2 cellular contexts compared by ENCODE assay signal in the genomic region with DNA sequence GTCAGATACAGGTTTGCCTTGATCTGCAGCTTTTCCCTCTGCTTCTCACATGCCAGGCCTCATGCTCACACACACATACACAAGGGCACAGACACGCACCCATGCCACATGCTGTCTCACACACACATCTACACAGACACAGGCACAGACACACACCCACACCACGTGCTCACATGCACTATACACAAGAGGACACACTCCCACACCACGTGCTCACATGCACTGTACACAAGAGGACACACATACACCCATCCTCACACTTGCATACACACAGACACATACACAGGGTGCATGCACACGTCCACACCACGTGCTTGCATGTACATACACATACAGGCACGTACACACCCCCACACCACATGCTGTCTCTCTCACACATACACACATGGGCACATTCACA.
TF ChIP-seq lines count a peak whose summit lies in the region.

No MANE protein-coding gene starts in this region.

TF ChIP-seq in HepG2, 621 proteins besides CTCF, POLR2A, EP300 and RAD21 (continues in another document):
- TF ChIP-seq SMAD3 (CRISPR knock-in tag; IDR thresholded peaks at IDR 0.05) (no peak), MYC (CRISPR knock-in tag; IDR thresholded peaks at IDR 0.05; ENCODE audit: borderline replicate concordance) (peak; percentile 19; the same call in 1 of the 2 replicates), NFIB (CRISPR knock-in tag; IDR thresholded peaks at IDR 0.05; ENCODE audit: borderline replicate concordance) (no peak), SP2 (CRISPR knock-in tag; IDR thresholded peaks at IDR 0.05) (no peak), ETV6 (CRISPR knock-in tag; conservative IDR thresholded peaks at IDR 0.05) (no peak), HES4 (CRISPR knock-in tag; IDR thresholded peaks at IDR 0.05; ENCODE audit: borderline replicate concordance) (no peak), ZNF616 (CRISPR knock-in tag; IDR thresholded peaks at IDR 0.05; ENCODE audit: low read depth) (no peak), EZH2 (conservative IDR thresholded peaks at IDR 0.05; ENCODE audit: low read depth, low read length) (no peak), KDM4B (CRISPR knock-in tag; IDR thresholded peaks at IDR 0.05) (no peak), ZFX (CRISPR knock-in tag; IDR thresholded peaks at IDR 0.05; ENCODE audit: low read depth) (no peak), IKZF1 (IDR thresholded peaks at IDR 0.05) (no peak), ELF4 (CRISPR knock-in tag; IDR thresholded peaks at IDR 0.05; ENCODE audit: borderline replicate concordance) (no peak), DMAP1 (CRISPR knock-in tag; IDR thresholded peaks at IDR 0.05) (no peak)
- TF ChIP-seq, protein P1, sequence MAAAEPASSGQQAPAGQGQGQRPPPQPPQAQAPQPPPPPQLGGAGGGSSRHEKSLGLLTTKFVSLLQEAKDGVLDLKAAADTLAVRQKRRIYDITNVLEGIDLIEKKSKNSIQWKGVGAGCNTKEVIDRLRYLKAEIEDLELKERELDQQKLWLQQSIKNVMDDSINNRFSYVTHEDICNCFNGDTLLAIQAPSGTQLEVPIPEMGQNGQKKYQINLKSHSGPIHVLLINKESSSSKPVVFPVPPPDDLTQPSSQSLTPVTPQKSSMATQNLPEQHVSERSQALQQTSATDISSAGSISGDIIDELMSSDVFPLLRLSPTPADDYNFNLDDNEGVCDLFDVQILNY (CRISPR knock-in tag; conservative IDR thresholded peaks at IDR 0.05) = no peak
- TF ChIP-seq, protein P2, sequence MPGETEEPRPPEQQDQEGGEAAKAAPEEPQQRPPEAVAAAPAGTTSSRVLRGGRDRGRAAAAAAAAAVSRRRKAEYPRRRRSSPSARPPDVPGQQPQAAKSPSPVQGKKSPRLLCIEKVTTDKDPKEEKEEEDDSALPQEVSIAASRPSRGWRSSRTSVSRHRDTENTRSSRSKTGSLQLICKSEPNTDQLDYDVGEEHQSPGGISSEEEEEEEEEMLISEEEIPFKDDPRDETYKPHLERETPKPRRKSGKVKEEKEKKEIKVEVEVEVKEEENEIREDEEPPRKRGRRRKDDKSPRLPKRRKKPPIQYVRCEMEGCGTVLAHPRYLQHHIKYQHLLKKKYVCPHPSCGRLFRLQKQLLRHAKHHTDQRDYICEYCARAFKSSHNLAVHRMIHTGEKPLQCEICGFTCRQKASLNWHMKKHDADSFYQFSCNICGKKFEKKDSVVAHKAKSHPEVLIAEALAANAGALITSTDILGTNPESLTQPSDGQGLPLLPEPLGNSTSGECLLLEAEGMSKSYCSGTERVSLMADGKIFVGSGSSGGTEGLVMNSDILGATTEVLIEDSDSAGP (CRISPR knock-in tag; IDR thresholded peaks at IDR 0.05; ENCODE audit: borderline replicate concordance) = 0 out of 2 replicates have a peak, but pooled peaks have one; percentile 4
- TF ChIP-seq, protein P3, sequence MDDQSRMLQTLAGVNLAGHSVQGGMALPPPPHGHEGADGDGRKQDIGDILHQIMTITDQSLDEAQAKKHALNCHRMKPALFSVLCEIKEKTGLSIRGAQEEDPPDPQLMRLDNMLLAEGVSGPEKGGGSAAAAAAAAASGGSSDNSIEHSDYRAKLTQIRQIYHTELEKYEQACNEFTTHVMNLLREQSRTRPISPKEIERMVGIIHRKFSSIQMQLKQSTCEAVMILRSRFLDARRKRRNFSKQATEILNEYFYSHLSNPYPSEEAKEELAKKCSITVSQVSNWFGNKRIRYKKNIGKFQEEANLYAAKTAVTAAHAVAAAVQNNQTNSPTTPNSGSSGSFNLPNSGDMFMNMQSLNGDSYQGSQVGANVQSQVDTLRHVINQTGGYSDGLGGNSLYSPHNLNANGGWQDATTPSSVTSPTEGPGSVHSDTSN (CRISPR knock-in tag; IDR thresholded peaks at IDR 0.05; ENCODE audit: borderline replicate concordance) = no peak
- TF ChIP-seq, protein P4, sequence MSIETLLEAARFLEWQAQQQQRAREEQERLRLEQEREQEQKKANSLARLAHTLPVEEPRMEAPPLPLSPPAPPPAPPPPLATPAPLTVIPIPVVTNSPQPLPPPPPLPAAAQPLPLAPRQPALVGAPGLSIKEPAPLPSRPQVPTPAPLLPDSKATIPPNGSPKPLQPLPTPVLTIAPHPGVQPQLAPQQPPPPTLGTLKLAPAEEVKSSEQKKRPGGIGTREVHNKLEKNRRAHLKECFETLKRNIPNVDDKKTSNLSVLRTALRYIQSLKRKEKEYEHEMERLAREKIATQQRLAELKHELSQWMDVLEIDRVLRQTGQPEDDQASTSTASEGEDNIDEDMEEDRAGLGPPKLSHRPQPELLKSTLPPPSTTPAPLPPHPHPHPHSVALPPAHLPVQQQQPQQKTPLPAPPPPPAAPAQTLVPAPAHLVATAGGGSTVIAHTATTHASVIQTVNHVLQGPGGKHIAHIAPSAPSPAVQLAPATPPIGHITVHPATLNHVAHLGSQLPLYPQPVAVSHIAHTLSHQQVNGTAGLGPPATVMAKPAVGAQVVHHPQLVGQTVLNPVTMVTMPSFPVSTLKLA (IDR thresholded peaks at IDR 0.05) = peak; percentile 98
- TF ChIP-seq, protein P5, sequence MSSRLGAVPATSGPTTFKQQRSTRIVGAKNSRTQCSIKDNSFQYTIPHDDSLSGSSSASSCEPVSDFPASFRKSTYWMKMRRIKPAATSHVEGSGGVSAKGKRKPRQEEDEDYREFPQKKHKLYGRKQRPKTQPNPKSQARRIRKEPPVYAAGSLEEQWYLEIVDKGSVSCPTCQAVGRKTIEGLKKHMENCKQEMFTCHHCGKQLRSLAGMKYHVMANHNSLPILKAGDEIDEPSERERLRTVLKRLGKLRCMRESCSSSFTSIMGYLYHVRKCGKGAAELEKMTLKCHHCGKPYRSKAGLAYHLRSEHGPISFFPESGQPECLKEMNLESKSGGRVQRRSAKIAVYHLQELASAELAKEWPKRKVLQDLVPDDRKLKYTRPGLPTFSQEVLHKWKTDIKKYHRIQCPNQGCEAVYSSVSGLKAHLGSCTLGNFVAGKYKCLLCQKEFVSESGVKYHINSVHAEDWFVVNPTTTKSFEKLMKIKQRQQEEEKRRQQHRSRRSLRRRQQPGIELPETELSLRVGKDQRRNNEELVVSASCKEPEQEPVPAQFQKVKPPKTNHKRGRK (CRISPR knock-in tag; IDR thresholded peaks at IDR 0.05) = no peak
- TF ChIP-seq, protein P6, sequence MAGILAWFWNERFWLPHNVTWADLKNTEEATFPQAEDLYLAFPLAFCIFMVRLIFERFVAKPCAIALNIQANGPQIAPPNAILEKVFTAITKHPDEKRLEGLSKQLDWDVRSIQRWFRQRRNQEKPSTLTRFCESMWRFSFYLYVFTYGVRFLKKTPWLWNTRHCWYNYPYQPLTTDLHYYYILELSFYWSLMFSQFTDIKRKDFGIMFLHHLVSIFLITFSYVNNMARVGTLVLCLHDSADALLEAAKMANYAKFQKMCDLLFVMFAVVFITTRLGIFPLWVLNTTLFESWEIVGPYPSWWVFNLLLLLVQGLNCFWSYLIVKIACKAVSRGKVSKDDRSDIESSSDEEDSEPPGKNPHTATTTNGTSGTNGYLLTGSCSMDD (CRISPR knock-in tag; IDR thresholded peaks at IDR 0.05) = no peak

TF ChIP-seq in H1, 55 proteins besides CTCF, POLR2A, EP300 and RAD21:
- TF ChIP-seq CBX5 (IDR thresholded peaks at IDR 0.05; ENCODE audit: low read depth, low read length) (no peak), HDAC6 (IDR thresholded peaks at IDR 0.05; ENCODE audit: low read depth, low read length) (no peak), POLR2AphosphoS5 (IDR thresholded peaks at IDR 0.05; ENCODE audit: low read depth, low read length) (no peak), BCL11A (IDR thresholded peaks at IDR 0.05; ENCODE audit: low read depth in 2 of 2, low read length in 2 of 2) (no peak), KDM5A (IDR thresholded peaks at IDR 0.05; ENCODE audit: low read length) (no peak), CBX8 (IDR thresholded peaks at IDR 0.05; ENCODE audit: borderline replicate concordance, low read depth, low read length) (no peak)
